ENCODE assay signal across 18 cellular contexts in genomic region chr1:23726669-23727068, GRCh38. TPM values are rescaled to one million over a fixed set of nuclear protein-coding genes. Genes with fewer than 3 reads are reported as not detected.
A peak's percentile ranks its signal among the peaks of the same experiment; 100 is the strongest.
DNase-seq lines count a peak whose midpoint lies in the region; ATAC-seq and TF ChIP-seq lines count a peak whose summit lies in the region.
"Had no signal": no experiment of that assay in that cellular context is flagged by ENCODE, and none has a peak within 500 bp of the region (broad histone marks: within the 10 kb centered on the region; RNA-seq: fewer than 3 reads in every experiment).

No MANE protein-coding gene starts in this region.

- H3K36me3 Mint-ChIP-seq in CD14-positive monocyte (peaks cover 0 to 1% of the 10 kb centered on the region in 2 donors), type B pancreatic cell (peaks cover 5% of the 10 kb centered on the region)

- WGBS in gastroesophageal sphincter (ENCODE audit: low coverage in 1 of 2), 2 donors, result 85 to 96% methylated on average over 2 of the region's 2 CpGs
- WGBS in spleen, 5 donors, result 66 to 83% (median 73%) methylated on average over 2 of the region's 2 CpGs

- no peak for DNase-seq in CD14-positive monocyte (ENCODE audit: low spot score)
- peak; percentile 54 for DNase-seq in NB4 (ENCODE audit: low read depth)
- peak; percentile 10 for DNase-seq in spleen
- DNase-seq in type B pancreatic cell (ENCODE audit: extremely low spot score, unreplicated experiment), result no peak
- DNase-seq: activated CD4-positive, alpha-beta T cell treated with anti-CD3 and anti-CD28 coated beads for 48 hours; activated gamma-delta T cell treated with Interleukin-2 at 50 U/mL for 16 hours; NCI-H1092 treated with DMSO at 0.1 percent for 48 hours; retina; stimulated activated naive CD4-positive, alpha-beta T cell; T-helper 9 cell had no signal

- H3K4me1 ChIP-seq in gastroesophageal sphincter, result peaks cover 0 to 11% (median 0%) of the 10 kb centered on the region in 3 donors
- H3K4me1 ChIP-seq in spleen, result peaks cover 0 to 82% (median 42%) of the 10 kb centered on the region in 6 donors

- TF ChIP-seq CTCF in CD14-positive monocyte (IDR thresholded peaks at IDR 0.05), result no peak
- no peak for TF ChIP-seq CTCF in NB4 (IDR thresholded peaks at IDR 0.05; ENCODE audit: low read depth, low read length)
- TF ChIP-seq CTCF in gastroesophageal sphincter (IDR thresholded peaks at IDR 0.05), result no peak
- TF ChIP-seq CTCF in spleen (IDR thresholded peaks at IDR 0.05 in 8 of 11, conservative IDR thresholded peaks at IDR 0.05 in 3 of 11), result no peak
- no peak for TF ChIP-seq CTCF in type B pancreatic cell (conservative IDR thresholded peaks at IDR 0.05)

- no peak for TF ChIP-seq POLR2A in NB4 (IDR thresholded peaks at IDR 0.05; ENCODE audit: extremely low read depth, insufficient read length)
- no peak for TF ChIP-seq POLR2A in gastroesophageal sphincter (IDR thresholded peaks at IDR 0.05)
- TF ChIP-seq POLR2A in spleen (IDR thresholded peaks at IDR 0.05), result no peak

- H3K4me3 ChIP-seq in NB4 (ENCODE audit: low read depth, low read length) (no peak overlapping the region), gastroesophageal sphincter (no peak overlapping the region), spleen (no peak overlapping the region)
- H3K4me3 ChIP-seq: mucosa of descending colon, SK-N-MC had no signal

- intact Hi-C loops in CD14-positive monocyte (cut with micrococcal nuclease) (no loop called here), spleen (cut with DNase I; ENCODE audit: low total_unique reads) (no loop called here)

- H3K27ac ChIP-seq in gastroesophageal sphincter (no peak overlapping the region), spleen (peak overlapping the region in 5 of 8 donors; percentile 37 to 87 (median 81))
- H3K27ac ChIP-seq: HL-60, SK-N-MC had no signal

- H3K9me3 Mint-ChIP-seq in CD14-positive monocyte (no peaks in the 10 kb centered on the region), type B pancreatic cell (no peaks in the 10 kb centered on the region)

- H3K9me3 ChIP-seq in gastroesophageal sphincter, result no peaks in the 10 kb centered on the region
- H3K9me3 ChIP-seq in spleen, result no peaks in the 10 kb centered on the region
- H3K9me3 ChIP-seq: mucosa of descending colon had no signal

- peaks cover 0 to 3% (median 0%) of the 10 kb centered on the region in 3 donors for H3K27me3 Mint-ChIP-seq in CD14-positive monocyte (ENCODE audit: low read depth in 3 of 3)
- no peaks in the 10 kb centered on the region for H3K27me3 Mint-ChIP-seq in type B pancreatic cell

- H3K4me3 Mint-ChIP-seq in CD14-positive monocyte, result no peak overlapping the region
- no peak overlapping the region for H3K4me3 Mint-ChIP-seq in type B pancreatic cell

- H3K27me3 ChIP-seq in gastroesophageal sphincter, result no peaks in the 10 kb centered on the region
- no peaks in the 10 kb centered on the region for H3K27me3 ChIP-seq in spleen (replicated peaks in 1 of 7)

- H3K4me1 Mint-ChIP-seq in CD14-positive monocyte (peaks cover 50% of the 10 kb centered on the region), type B pancreatic cell (ENCODE audit: unreplicated experiment) (peaks cover 16% of the 10 kb centered on the region)

- no peaks in the 10 kb centered on the region for H3K36me3 ChIP-seq in gastroesophageal sphincter
- no peaks in the 10 kb centered on the region for H3K36me3 ChIP-seq in spleen

- ATAC-seq in gastroesophageal sphincter (peak; percentile 75), HG02970 (IDR thresholded peaks at IDR 0.05; ENCODE audit: low FRiP score, unreplicated experiment) (no peak), GM21786 (IDR thresholded peaks at IDR 0.05; ENCODE audit: unreplicated experiment) (no peak), GM21528 (IDR thresholded peaks at IDR 0.05; ENCODE audit: low FRiP score, unreplicated experiment) (no peak)
- ATAC-seq: HCT116 had no signal

- peak overlapping the region in 5 of 7 donors; percentile 5 to 72 (median 50) for H3K27ac Mint-ChIP-seq in CD14-positive monocyte
- no peak overlapping the region for H3K27ac Mint-ChIP-seq in type B pancreatic cell

- no peak for TF ChIP-seq EP300 in gastroesophageal sphincter (IDR thresholded peaks at IDR 0.05)

RNA-seq across cellular contexts. Expression of gene ELOA, which starts 16.6 kb away (rescaled TPM):
- polyA plus RNA-seq in CD14-positive monocyte (10 to 100 TPM; 28.7 to 31.2 TPM), spleen (10 to 100 TPM in 2 of 3 donors, 1 to 10 TPM in 1; 7.9 to 12.2 (median 10.0) TPM)
- total RNA-seq in gastroesophageal sphincter (10 to 100 TPM; 37.8 to 41.9 (median 41.4) TPM), spleen (10 to 100 TPM; 30.3 to 38.0 (median 34.0) TPM), type B pancreatic cell (ENCODE audit: low replicate concordance) (39.6 and 44.3 TPM in 2 replicates)

RNA-seq across cellular contexts. Expression of gene RPL11, which starts 35.1 kb away (rescaled TPM):
- polyA plus RNA-seq in CD14-positive monocyte (100 to 1,000 TPM; 542 to 552 TPM), spleen (1,000 to 10,000 TPM; 4,161 to 6,089 (median 5,782) TPM)
- total RNA-seq in gastroesophageal sphincter (1,000 to 10,000 TPM in 2 of 4 donors, 100 to 1,000 TPM in 2; 636 to 1,268 (median 935) TPM), spleen (1,000 to 10,000 TPM in 4 of 7 donors, 100 to 1,000 TPM in 3; 864 to 1,229 (median 1,082) TPM), type B pancreatic cell (ENCODE audit: low replicate concordance) (1,209 and 1,301 TPM in 2 replicates)

RNA-seq across cellular contexts. Expression of gene PITHD1, which starts 51.5 kb away (rescaled TPM):
- polyA plus RNA-seq in CD14-positive monocyte, result 10 to 100 TPM; 20.8 to 29.9 TPM
- 10 to 100 TPM; 56.3 to 77.6 (median 60.8) TPM for total RNA-seq in gastroesophageal sphincter
- total RNA-seq in spleen, result 10 to 100 TPM; 43.9 to 68.5 (median 52.4) TPM
- 10 to 100 TPM; 48.3 to 65.3 (median 51.6) TPM for polyA plus RNA-seq in spleen
- total RNA-seq in type B pancreatic cell (ENCODE audit: low replicate concordance), result 71.1 and 113 TPM in 2 replicates

Comparison
In these comparisons a context has a peak if more than half of its experiments do, and no peak if none do; other contexts are left out.
1. DNase-seq: peak in NB4 (single experiment) and spleen (single experiment); none in CD14-positive monocyte (single experiment) and type B pancreatic cell (single experiment).
2. H3K27ac ChIP-seq: peak in spleen (5 of 8); none in gastroesophageal sphincter (0 of 4).